Comparison of ENCODE assay signal across 21 cellular contexts in the genomic region with DNA sequence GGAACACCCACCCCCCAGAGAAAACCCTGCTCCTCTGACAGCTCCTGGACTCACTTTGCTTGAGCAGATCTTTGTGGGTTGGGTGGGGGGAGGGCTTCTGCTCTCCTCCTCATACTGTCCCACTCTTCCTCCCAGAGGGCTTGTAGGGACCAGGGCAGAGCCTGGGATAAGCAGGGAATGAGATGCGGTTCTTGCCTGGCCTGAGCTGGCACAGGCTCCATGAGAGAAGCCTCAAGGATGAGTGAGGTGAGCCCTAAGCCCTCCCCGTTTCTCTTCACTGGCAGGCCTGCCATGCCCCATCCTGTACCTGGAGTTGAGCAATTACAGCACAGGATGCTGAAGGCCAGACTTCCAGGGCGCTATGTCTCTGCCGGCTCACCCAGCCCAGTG.
DNase-seq lines count a peak whose midpoint lies in the region; ATAC-seq and TF ChIP-seq lines count a peak whose summit lies in the region.
"Had no signal": no experiment of that assay in that cellular context is flagged by ENCODE, and none has a peak within 500 bp of the region (broad histone marks: within the 10 kb centered on the region; RNA-seq: fewer than 3 reads in every experiment).

No MANE protein-coding gene starts in this region.

- no peak overlapping the region for H3K56ac ChIP-seq in mesendoderm (ENCODE audit: low read length)

- H3K9me2 ChIP-seq in PC-9 (ENCODE audit: insufficient read depth), result no peaks in the 10 kb centered on the region

- no peaks in the 10 kb centered on the region for H3K36me3 ChIP-seq in PC-9 (ENCODE audit: low read depth)
- H3K36me3 ChIP-seq in osteoblast (ENCODE audit: insufficient read depth, low read length), result peaks cover 37% of the 10 kb centered on the region
- no peaks in the 10 kb centered on the region for H3K36me3 ChIP-seq in mesendoderm (ENCODE audit: control insufficient read depth, insufficient read depth, low read length)
- H3K36me3 ChIP-seq: HAP-1, tibial artery had no signal

- no peak for TF ChIP-seq CTCF in PC-9 (conservative IDR thresholded peaks at IDR 0.05)
- TF ChIP-seq CTCF in epithelial cell of esophagus (IDR thresholded peaks at IDR 0.05; ENCODE audit: insufficient read depth, low read depth, low read length, missing control alignments), result no peak
- no peak for TF ChIP-seq CTCF in osteoblast (IDR thresholded peaks at IDR 0.05; ENCODE audit: extremely low read depth, low read depth, low read length)

- peak; percentile 53 for DNase-seq in A172 (ENCODE audit: low spot score)
- peak in 1 of 2 experiments; percentile 1 for DNase-seq in PC-9
- DNase-seq in epithelial cell of esophagus (ENCODE audit: low read depth), result peak; percentile 75
- DNase-seq in osteoblast (ENCODE audit: insufficient read length, low spot score, missing footprints), result no peak
- no peak for DNase-seq in mesendoderm
- DNase-seq in activated CD4-positive, alpha-beta T cell treated with anti-CD3 and anti-CD28 coated beads for 36 hours, result no peak
- DNase-seq: activated CD4-positive, CD25-positive, alpha-beta regulatory T cell; activated naive CD8-positive, alpha-beta T cell treated with anti-CD3 and anti-CD28 coated beads, Interleukin-2, amount 50 U/mL, for 24 hours; CD4-positive, CD25-positive, alpha-beta regulatory T cell; naive B cell; NCI-H146; NCI-H2227 treated with DMSO at 0.1 percent for 48 hours; NK-92 treated with Interleukin-12 subunit alpha and Interleukin-12 subunit beta, amount 100 ng/mL, for 24 hours; SIG-M5; tibial artery had no signal

- no peak overlapping the region for H3K4ac ChIP-seq in mesendoderm (ENCODE audit: low read depth, low read length)

- H2BK15ac ChIP-seq in mesendoderm (replicated peaks; ENCODE audit: low read depth), result no peak overlapping the region

- no CpG with 5 or more reads among the region's 4 CpGs for WGBS in mesendoderm (ENCODE audit: extremely low coverage, insufficient coverage, low lambda C conversion rate)

- intact Hi-C loops in PC-9 (cut with micrococcal nuclease; ENCODE audit: unreplicated experiment), result loop anchor here (1.0 to 10.0 kb wide), 4 partner anchors 54 to 249 kb away; no protein-coding TSS in a partner anchor
- intact Hi-C loops in activated CD4-positive, alpha-beta T cell treated with anti-CD3 and anti-CD28 coated beads for 36 hours (cut with DNase I, micrococcal nuclease), result no loop called here

- H4K20me1 ChIP-seq in PC-9 (ENCODE audit: insufficient read depth) (no peaks in the 10 kb centered on the region), osteoblast (ENCODE audit: insufficient read depth, low read length) (no peaks in the 10 kb centered on the region)

- no peak overlapping the region for H2BK5ac ChIP-seq in mesendoderm (ENCODE audit: low read length)

- CTCF ChIA-PET in PC-9 (lab: Charles Lee), result interaction anchor here (0.6 to 1.2 kb wide), 3 partner anchors 124 to 399 kb away, joined by 3 to 8 read pairs (median 4); no protein-coding TSS in a partner anchor
- CTCF ChIA-PET in activated CD4-positive, alpha-beta T cell treated with anti-CD3 and anti-CD28 coated beads for 36 hours (lab: Charles Lee), result no interaction called here

- H3K4me1 Mint-ChIP-seq in activated CD4-positive, alpha-beta T cell treated with anti-CD3 and anti-CD28 coated beads for 36 hours, result no peaks in the 10 kb centered on the region
- H3K4me1 Mint-ChIP-seq: activated naive CD8-positive, alpha-beta T cell treated with anti-CD3 and anti-CD28 coated beads, Interleukin-2, amount 50 U/mL, for 24 hours; CD4-positive, CD25-positive, alpha-beta regulatory T cell; stimulated activated memory B cell treated with anti-CD40 and anti-IgM and Interleukin-4, amounts not matched to agents 10 μg/mL and 1 μg/mL and 100 μg/mL, for 72 hours had no signal

- no peaks in the 10 kb centered on the region for H3K79me1 ChIP-seq in mesendoderm (ENCODE audit: low read length)

- POLR2A ChIA-PET in PC-9 (lab: Charles Lee; ENCODE audit: unreplicated experiment), result interaction anchor here (0.6 kb wide), 2 partner anchors 34 to 50 kb away, joined by 3 to 8 read pairs; no protein-coding TSS in a partner anchor
- POLR2A ChIA-PET in activated CD4-positive, alpha-beta T cell treated with anti-CD3 and anti-CD28 coated beads for 36 hours (lab: Charles Lee), result no interaction called here

- no peak for ATAC-seq in activated CD4-positive, alpha-beta T cell treated with anti-CD3 and anti-CD28 coated beads for 36 hours
- ATAC-seq in GM18517 (IDR thresholded peaks at IDR 0.05; ENCODE audit: unreplicated experiment) (no peak), GM18502 (IDR thresholded peaks at IDR 0.05; ENCODE audit: poor library complexity, unreplicated experiment) (no peak)
- ATAC-seq: activated naive CD8-positive, alpha-beta T cell treated with anti-CD3 and anti-CD28 coated beads, Interleukin-2, amount 50 U/mL, for 24 hours; left lobe of liver; stimulated activated memory B cell treated with anti-CD40 and anti-IgM and Interleukin-4, amounts not matched to agents 10 μg/mL and 1 μg/mL and 100 μg/mL, for 72 hours had no signal

- no peak overlapping the region for H3K4me3 Mint-ChIP-seq in activated CD4-positive, alpha-beta T cell treated with anti-CD3 and anti-CD28 coated beads for 36 hours
- H3K4me3 Mint-ChIP-seq: activated naive CD8-positive, alpha-beta T cell treated with anti-CD3 and anti-CD28 coated beads, Interleukin-2, amount 50 U/mL, for 24 hours; CD4-positive, CD25-positive, alpha-beta regulatory T cell; naive B cell; stimulated activated memory B cell treated with anti-CD40 and anti-IgM and Interleukin-4, amounts not matched to agents 10 μg/mL and 1 μg/mL and 100 μg/mL, for 72 hours had no signal

- no peak overlapping the region for H4K8ac ChIP-seq in mesendoderm (ENCODE audit: low read depth, low read length)

- no peaks in the 10 kb centered on the region for H3F3A ChIP-seq in PC-9 (ENCODE audit: insufficient read depth, low read depth)

- H2AFZ ChIP-seq in PC-9 (no peak overlapping the region), osteoblast (ENCODE audit: low read length) (no peak overlapping the region)

- H3K4me3 ChIP-seq in PC-9 (no peak overlapping the region), epithelial cell of esophagus (ENCODE audit: low read length) (no peak overlapping the region), osteoblast (ENCODE audit: insufficient read depth, low read length) (peak overlapping the region; percentile 8), mesendoderm (ENCODE audit: low read length) (no peak overlapping the region)
- H3K4me3 ChIP-seq: HAP-1, tibial artery had no signal

- H3K79me2 ChIP-seq in PC-9 (ENCODE audit: low read depth) (no peaks in the 10 kb centered on the region), osteoblast (ENCODE audit: insufficient read depth, low read length) (peaks cover 15% of the 10 kb centered on the region), mesendoderm (ENCODE audit: control insufficient read depth, insufficient read depth, low read length) (no peaks in the 10 kb centered on the region)

- no peaks in the 10 kb centered on the region for H3K36me3 Mint-ChIP-seq in activated CD4-positive, alpha-beta T cell treated with anti-CD3 and anti-CD28 coated beads for 36 hours (ENCODE audit: low read depth)
- H3K36me3 Mint-ChIP-seq: stimulated activated memory B cell treated with anti-CD40 and anti-IgM and Interleukin-4, amounts not matched to agents 10 μg/mL and 1 μg/mL and 100 μg/mL, for 72 hours had no signal

- no peak overlapping the region for H2BK120ac ChIP-seq in mesendoderm (ENCODE audit: low read depth, low read length)

- no peak overlapping the region for H3K18ac ChIP-seq in mesendoderm (ENCODE audit: low read length)

- no peaks in the 10 kb centered on the region for H3K27me3 ChIP-seq in PC-9 (ENCODE audit: insufficient read depth, low read depth)
- H3K27me3 ChIP-seq in osteoblast (ENCODE audit: insufficient read depth, low read length), result no peaks in the 10 kb centered on the region
- H3K27me3 ChIP-seq in mesendoderm (ENCODE audit: insufficient read depth, low read length, poor library complexity), result no peaks in the 10 kb centered on the region
- H3K27me3 ChIP-seq: tibial artery had no signal

- H3K27ac ChIP-seq in PC-9, result no peak overlapping the region
- peak overlapping the region; percentile 95 for H3K27ac ChIP-seq in osteoblast (ENCODE audit: low read depth, low read length)
- no peak overlapping the region for H3K27ac ChIP-seq in mesendoderm (ENCODE audit: low read depth, low read length)
- H3K27ac ChIP-seq: tibial artery had no signal

- no peaks in the 10 kb centered on the region for H3K27me3 Mint-ChIP-seq in activated CD4-positive, alpha-beta T cell treated with anti-CD3 and anti-CD28 coated beads for 36 hours
- H3K27me3 Mint-ChIP-seq: activated naive CD8-positive, alpha-beta T cell treated with anti-CD3 and anti-CD28 coated beads, Interleukin-2, amount 50 U/mL, for 24 hours; CD4-positive, CD25-positive, alpha-beta regulatory T cell had no signal

- H4K5ac ChIP-seq in mesendoderm (ENCODE audit: low read length), result no peak overlapping the region

- H3K9ac ChIP-seq in mesendoderm (ENCODE audit: low read length), result no peak overlapping the region

- H3K27ac Mint-ChIP-seq in activated CD4-positive, alpha-beta T cell treated with anti-CD3 and anti-CD28 coated beads for 36 hours, result no peak overlapping the region
- H3K27ac Mint-ChIP-seq: activated naive CD8-positive, alpha-beta T cell treated with anti-CD3 and anti-CD28 coated beads, Interleukin-2, amount 50 U/mL, for 24 hours; CD4-positive, CD25-positive, alpha-beta regulatory T cell; progenitor cell of endocrine pancreas; stimulated activated memory B cell treated with anti-CD40 and anti-IgM and Interleukin-4, amounts not matched to agents 10 μg/mL and 1 μg/mL and 100 μg/mL, for 72 hours had no signal

- H3K4me2 ChIP-seq in PC-9 (no peak overlapping the region), osteoblast (ENCODE audit: insufficient read depth, low read length) (peak overlapping the region; percentile 63), mesendoderm (ENCODE audit: low read length) (no peak overlapping the region)

- H3K9me3 ChIP-seq in PC-9 (ENCODE audit: insufficient read depth, low read depth) (no peaks in the 10 kb centered on the region), osteoblast (ENCODE audit: low read depth, low read length) (no peaks in the 10 kb centered on the region)
- H3K9me3 ChIP-seq: HAP-1, tibial artery had no signal

- H2AK5ac ChIP-seq in mesendoderm (ENCODE audit: low read length), result no peak overlapping the region

- TSS peak; percentile 77 for BruUV-seq in PC-9 (replicated peaks; lab: Mats Ljungman, UMichigan)

- peaks cover 10% of the 10 kb centered on the region for H3K9me3 Mint-ChIP-seq in activated CD4-positive, alpha-beta T cell treated with anti-CD3 and anti-CD28 coated beads for 36 hours (ENCODE audit: low read depth)

- no peak overlapping the region for H3K23ac ChIP-seq in mesendoderm (ENCODE audit: low read length)

- H3K4me1 ChIP-seq in PC-9 (replicated peaks; ENCODE audit: insufficient read depth), result 0 out of 2 replicates have a peak, but pooled peaks cover 9% of the 10 kb centered on the region
- H3K4me1 ChIP-seq in osteoblast (ENCODE audit: insufficient read depth, low read length), result peaks cover 20% of the 10 kb centered on the region
- H3K4me1 ChIP-seq in mesendoderm (ENCODE audit: control insufficient read depth, low read depth, low read length), result no peaks in the 10 kb centered on the region
- H3K4me1 ChIP-seq: HAP-1 had no signal

Comparison
In these comparisons a context has a peak if more than half of its experiments do, and no peak if none do; other contexts are left out.
1. DNase-seq: peak in A172 (single experiment) and epithelial cell of esophagus (single experiment); none in osteoblast (single experiment), mesendoderm (single experiment) and activated CD4-positive, alpha-beta T cell treated with anti-CD3 and anti-CD28 coated beads for 36 hours (single experiment).